ENCODE assay signal across 16 cellular contexts in the genomic region with DNA sequence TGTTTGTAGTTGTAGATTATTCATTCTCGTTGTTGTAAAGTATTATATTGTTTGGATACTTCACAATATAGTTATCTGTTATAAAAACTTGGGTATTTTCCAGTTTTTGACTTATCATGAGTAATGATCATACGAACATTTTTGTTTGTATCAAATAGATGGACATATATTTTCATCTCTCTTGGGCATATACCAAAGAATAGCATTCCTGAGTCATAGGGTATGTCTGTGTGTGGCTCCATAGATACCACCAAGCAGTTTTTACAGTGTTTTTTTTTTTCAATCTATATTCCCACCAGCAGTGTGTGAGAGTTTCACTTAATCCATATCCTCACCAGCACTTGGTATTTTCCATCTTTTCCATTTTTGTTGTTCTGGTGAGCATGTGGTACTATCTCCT.
A peak's percentile ranks its signal among the peaks of the same experiment; 100 is the strongest.
DNase-seq lines count a peak whose midpoint lies in the region; ATAC-seq and TF ChIP-seq lines count a peak whose summit lies in the region.
"Had no signal": no experiment of that assay in that cellular context is flagged by ENCODE, and none has a peak within 500 bp of the region (broad histone marks: within the 10 kb centered on the region; RNA-seq: fewer than 3 reads in every experiment).

No MANE protein-coding gene starts in this region.

- H3K27ac Mint-ChIP-seq in type B pancreatic cell: no peak overlapping the region
- H3K27ac Mint-ChIP-seq: CD14-positive monocyte; CD4-positive, alpha-beta memory T cell; H9 had no signal

- no TSS peak for BruUV-seq in PC-3 (replicated peaks; lab: Mats Ljungman, UMichigan)

- no peaks in the 10 kb centered on the region for H3K4me1 Mint-ChIP-seq in type B pancreatic cell (ENCODE audit: unreplicated experiment)
- H3K4me1 Mint-ChIP-seq: CD14-positive monocyte; CD4-positive, alpha-beta memory T cell; H9 had no signal

- no peaks in the 10 kb centered on the region for H3K79me2 ChIP-seq in GM23248 (ENCODE audit: insufficient read depth)
- H3K79me2 ChIP-seq in PC-3 (ENCODE audit: low read length): no peaks in the 10 kb centered on the region

- POLR2A ChIA-PET in PC-3 (lab: Charles Lee; ENCODE audit: unreplicated experiment): no interaction called here

- peaks cover 12% of the 10 kb centered on the region; the same call in 1 of the 2 replicates for H3F3A ChIP-seq in GM23248 (ENCODE audit: insufficient read depth)
- H3F3A ChIP-seq in PC-3 (ENCODE audit: low read length, unreplicated experiment): no peaks in the 10 kb centered on the region

- no peak overlapping the region for H3K4me3 ChIP-seq in GM23248
- H3K4me3 ChIP-seq in PC-3 (ENCODE audit: low read length): no peak overlapping the region
- H3K4me3 ChIP-seq in skeletal muscle satellite cell (ENCODE audit: low read length): no peak overlapping the region
- H3K4me3 ChIP-seq in aorta (ENCODE audit: low read length in 2 of 2): no peak overlapping the region
- no peak overlapping the region for H3K4me3 ChIP-seq in adrenal gland
- H3K4me3 ChIP-seq: BLaER1, GM12878 had no signal

- H3K36me3 Mint-ChIP-seq in type B pancreatic cell: no peaks in the 10 kb centered on the region

- peak; percentile 70 for ATAC-seq in PC-3
- peak; percentile 80 for ATAC-seq in foreskin keratinocyte
- no peak for ATAC-seq in aorta (ENCODE audit: low FRiP score)
- no peak for ATAC-seq in GM21528 (IDR thresholded peaks at IDR 0.05; ENCODE audit: low FRiP score, unreplicated experiment)
- ATAC-seq: GM12878 had no signal

- no peaks in the 10 kb centered on the region for H3K27me3 Mint-ChIP-seq in type B pancreatic cell
- H3K27me3 Mint-ChIP-seq: CD4-positive, alpha-beta memory T cell had no signal

- in situ Hi-C loops in GM23248 (cut with MboI): no loop called here

- H3K9ac ChIP-seq in GM23248: no peak overlapping the region
- peak overlapping the region; percentile 64 for H3K9ac ChIP-seq in PC-3 (ENCODE audit: low read length)
- peak overlapping the region; percentile 37 for H3K9ac ChIP-seq in skeletal muscle satellite cell (ENCODE audit: low read depth, low read length)
- H3K9ac ChIP-seq: BLaER1 had no signal

- intact Hi-C loops in PC-3 (cut with micrococcal nuclease): no loop called here
- intact Hi-C loops in aorta (cut with DNase I): no loop called here
- intact Hi-C loops in adrenal gland (cut with DNase I): no loop called here

- no peaks in the 10 kb centered on the region for H3K9me3 Mint-ChIP-seq in type B pancreatic cell
- H3K9me3 Mint-ChIP-seq: CD14-positive monocyte; CD4-positive, alpha-beta memory T cell had no signal

- no peak for TF ChIP-seq POLR2A in adrenal gland (IDR thresholded peaks at IDR 0.05)

- TF ChIP-seq CTCF in PC-3 (conservative IDR thresholded peaks at IDR 0.05; ENCODE audit: low read depth, low read length) (no peak), foreskin keratinocyte (conservative IDR thresholded peaks at IDR 0.05) (no peak), type B pancreatic cell (conservative IDR thresholded peaks at IDR 0.05) (no peak), adrenal gland (IDR thresholded peaks at IDR 0.05) (no peak)

- H3K9me3 ChIP-seq in GM23248 (ENCODE audit: low read depth) (no peaks in the 10 kb centered on the region), PC-3 (ENCODE audit: low read length) (no peaks in the 10 kb centered on the region), skeletal muscle satellite cell (replicated peaks; ENCODE audit: low read length) (no peaks in the 10 kb centered on the region), aorta (ENCODE audit: control insufficient read depth, low read length) (no peaks in the 10 kb centered on the region), adrenal gland (replicated peaks in 1 of 3) (no peaks in the 10 kb centered on the region)
- H3K9me3 ChIP-seq: BLaER1 had no signal

- H2AFZ ChIP-seq in GM23248 (no peak overlapping the region), PC-3 (ENCODE audit: low read length) (no peak overlapping the region)

- DNase-seq in GM23248: no peak
- DNase-seq in PC-3: peak; percentile 50
- no peak for DNase-seq in foreskin keratinocyte
- no peak for DNase-seq in aorta
- no peak for DNase-seq in type B pancreatic cell (ENCODE audit: extremely low spot score, unreplicated experiment)
- DNase-seq in adrenal gland: no peak
- DNase-seq: CD4-positive, alpha-beta memory T cell; DMS153; DMS79; H9; KG1 had no signal

- H3K4me1 ChIP-seq in GM23248 (ENCODE audit: insufficient read depth) (peaks cover 12% of the 10 kb centered on the region; the same call in 1 of the 2 replicates), PC-3 (ENCODE audit: insufficient read depth, low read length) (peaks cover 21% of the 10 kb centered on the region), foreskin keratinocyte (peaks cover 17% of the 10 kb centered on the region), skeletal muscle satellite cell (ENCODE audit: control insufficient read depth, insufficient read depth, low read length) (peaks cover 16% of the 10 kb centered on the region), aorta (ENCODE audit: control insufficient read depth in 1 of 2, insufficient read depth in 2 of 2, low read length in 2 of 2) (no peaks in the 10 kb centered on the region), adrenal gland (replicated peaks in 1 of 2) (no peaks in the 10 kb centered on the region)
- H3K4me1 ChIP-seq: BLaER1 had no signal

- no peak overlapping the region for H3K4me3 Mint-ChIP-seq in type B pancreatic cell
- H3K4me3 Mint-ChIP-seq: CD14-positive monocyte; CD4-positive, alpha-beta memory T cell; H9 had no signal

- H3K4me2 ChIP-seq in GM23248 (ENCODE audit: unreplicated experiment) (no peak overlapping the region), PC-3 (ENCODE audit: low read length) (peak overlapping the region; percentile 58), skeletal muscle satellite cell (ENCODE audit: low read length) (peak overlapping the region; percentile 57)
- H3K4me2 ChIP-seq: BLaER1 had no signal

- H3K27me3 ChIP-seq in GM23248 (replicated peaks; ENCODE audit: insufficient read depth): no peaks in the 10 kb centered on the region
- H3K27me3 ChIP-seq in PC-3 (ENCODE audit: low read length): no peaks in the 10 kb centered on the region
- H3K27me3 ChIP-seq in foreskin keratinocyte: no peaks in the 10 kb centered on the region
- H3K27me3 ChIP-seq in skeletal muscle satellite cell (ENCODE audit: control insufficient read depth, insufficient read depth, low read length): no peaks in the 10 kb centered on the region
- H3K27me3 ChIP-seq in aorta (ENCODE audit: control insufficient read depth in 1 of 2, insufficient read depth in 2 of 2, low read length in 1 of 2): no peaks in the 10 kb centered on the region
- H3K27me3 ChIP-seq in adrenal gland: no peaks in the 10 kb centered on the region
- H3K27me3 ChIP-seq: BLaER1 had no signal

- 41 to 59% methylated on average over 2 of the region's 2 CpGs for WGBS in GM23248 (ENCODE audit: low coverage in 1 of 2, low lambda C conversion rate in 2 of 2, missing lambda C conversion rate in 2 of 2), 2 experiments
- 39 to 58% methylated on average over 2 of the region's 2 CpGs for WGBS in aorta, 2 donors
- 45 to 83% (median 71%) methylated on average over 2 of the region's 2 CpGs for WGBS in adrenal gland, 4 donors

- H3K27ac ChIP-seq in GM23248 (peak overlapping the region; percentile 62), PC-3 (ENCODE audit: low read length) (peak overlapping the region; percentile 94), foreskin keratinocyte (peak overlapping the region; percentile 91), aorta (ENCODE audit: low read depth in 1 of 2, low read length in 2 of 2) (no peak overlapping the region), adrenal gland (no peak overlapping the region)
- H3K27ac ChIP-seq: BLaER1 had no signal

- no peaks in the 10 kb centered on the region for H3K9me2 ChIP-seq in GM23248 (ENCODE audit: insufficient read depth)
- no peaks in the 10 kb centered on the region for H3K9me2 ChIP-seq in PC-3 (replicated peaks; ENCODE audit: low read length)

- H3K36me3 ChIP-seq in GM23248 (ENCODE audit: low read depth) (no peaks in the 10 kb centered on the region), PC-3 (ENCODE audit: low read depth, low read length) (0 out of 2 replicates have a peak, but pooled peaks cover 2% of the 10 kb centered on the region), skeletal muscle satellite cell (ENCODE audit: insufficient read depth, low read length) (no peaks in the 10 kb centered on the region), aorta (ENCODE audit: control insufficient read depth in 1 of 2, insufficient read depth in 2 of 2, low read length in 1 of 2) (no peaks in the 10 kb centered on the region), adrenal gland (replicated peaks in 1 of 2) (no peaks in the 10 kb centered on the region)

- H4K20me1 ChIP-seq in GM23248 (ENCODE audit: insufficient read depth) (no peaks in the 10 kb centered on the region), PC-3 (ENCODE audit: low read length) (no peaks in the 10 kb centered on the region)
- H4K20me1 ChIP-seq: BLaER1 had no signal

- CTCF ChIA-PET in PC-3 (lab: Charles Lee): no interaction called here

Comparison
In these comparisons a context has a peak if more than half of its experiments do, and no peak if none do; other contexts are left out.
1. H3K27ac ChIP-seq: peak in GM23248 (single experiment), PC-3 (single experiment) and foreskin keratinocyte (single experiment); none in aorta (0 of 2) and adrenal gland (0 of 5).
2. ATAC-seq: peak in PC-3 (single experiment) and foreskin keratinocyte (single experiment); none in aorta (single experiment) and GM21528 (single experiment).